In genomic region chr11:118790357-118791014, GRCh38 we compare ENCODE assay signal across 1 cellular context.
TF ChIP-seq lines count a peak whose summit lies in the region.

No MANE protein-coding gene starts in this region.

TF ChIP-seq in IMR-90, 13 proteins besides CTCF, POLR2A, EP300 and RAD21:
- TF ChIP-seq CHD1 (IDR thresholded peaks at IDR 0.05; ENCODE audit: low read depth, low read length) (no peak), NFE2L2 (IDR thresholded peaks at IDR 0.05; ENCODE audit: low read depth, low read length) (no peak), USF2 (IDR thresholded peaks at IDR 0.05; ENCODE audit: low read depth, low read length) (no peak), MAFK (IDR thresholded peaks at IDR 0.05; ENCODE audit: low read depth, low read length) (no peak), MXI1 (IDR thresholded peaks at IDR 0.05; ENCODE audit: borderline replicate concordance, low read depth, low read length) (no peak), ELK1 (IDR thresholded peaks at IDR 0.05; ENCODE audit: borderline replicate concordance, low read depth, low read length) (no peak), MAZ (IDR thresholded peaks at IDR 0.05; ENCODE audit: borderline replicate concordance, low read depth, low read length) (no peak), CEBPB (IDR thresholded peaks at IDR 0.05; ENCODE audit: low read depth, low read length) (no peak)
TF ChIP-seq in IMR-90: peak in this region for 0.
